Comparison of ENCODE assay signal across 9 cellular contexts in the genomic region with DNA sequence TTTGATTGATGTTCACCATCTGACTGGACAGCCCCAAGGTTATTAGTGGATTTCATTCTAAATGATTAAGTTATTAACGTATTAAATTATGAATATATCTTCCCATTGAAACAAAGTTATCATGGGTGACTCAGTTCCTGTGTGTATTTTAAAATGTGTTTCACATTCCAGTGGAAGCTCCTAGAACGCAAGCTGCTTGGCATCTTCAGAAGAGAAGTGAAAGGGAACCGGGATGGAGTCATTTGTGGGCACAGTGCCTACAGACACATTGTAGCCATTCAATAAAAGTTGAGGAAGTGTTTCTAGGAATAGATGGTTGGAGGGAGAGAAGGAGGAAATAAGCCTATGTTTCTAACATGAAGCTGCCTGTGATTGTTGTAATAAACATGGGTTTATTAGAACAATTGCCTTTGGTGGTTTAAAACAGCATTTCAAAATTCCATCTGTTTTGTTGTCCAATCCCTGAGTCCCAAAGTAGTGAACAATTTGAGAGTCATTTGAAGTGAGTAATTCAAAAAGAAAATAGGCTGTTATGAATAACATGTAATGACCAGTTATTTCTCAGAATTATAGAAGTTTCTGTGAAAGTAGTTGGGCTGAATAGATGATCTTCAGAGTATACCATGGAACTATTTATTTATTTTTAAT.
DNase-seq lines count a peak whose midpoint lies in the region; ATAC-seq, FAIRE-seq and TF ChIP-seq lines count a peak whose summit lies in the region.
"Had no signal": no experiment of that assay in that cellular context is flagged by ENCODE, and none has a peak within 500 bp of the region (broad histone marks: within the 10 kb centered on the region; RNA-seq: fewer than 3 reads in every experiment).

No MANE protein-coding gene starts in this region.

- TF ChIP-seq POLR2A in right lobe of liver (IDR thresholded peaks at IDR 0.05) (no peak), HepG2 (IDR thresholded peaks at IDR 0.05; ENCODE audit: insufficient read depth in 1 of 2, low read depth in 2 of 2, low read length in 2 of 2) (no peak)

- DNase-seq in right lobe of liver (peak in 1 of 3 donors; percentile 42), HepG2 (ENCODE audit: low spot score) (no peak), colonic mucosa (peak; percentile 64), left lobe of liver (ENCODE audit: low spot score) (no peak), SIG-M5 (lab: John Stamatoyannopoulos, UW) (no peak)
- DNase-seq: activated naive CD4-positive, alpha-beta T cell treated with anti-CD3 and anti-CD28 coated beads, Interleukin-2, amount 50 U/mL, for 16 hours had no signal

- TF ChIP-seq CTCF in right lobe of liver (IDR thresholded peaks at IDR 0.05) (no peak), HepG2 (CRISPR knock-in tag; IDR thresholded peaks at IDR 0.05) (no peak), colonic mucosa (IDR thresholded peaks at IDR 0.05) (no peak)

- WGBS in right lobe of liver (ENCODE audit: insufficient coverage, low coverage, low lambda C conversion rate, missing lambda C conversion rate), result 39% methylated on average over 3 of the region's 3 CpGs
- 99% methylated on average over 3 of the region's 3 CpGs for WGBS in HepG2 (ENCODE audit: low lambda C conversion rate)

- H3K4me1 ChIP-seq in right lobe of liver (no peaks in the 10 kb centered on the region), HepG2 (ENCODE audit: insufficient read depth, low read length) (no peaks in the 10 kb centered on the region), colonic mucosa (no peaks in the 10 kb centered on the region)

- H3K36me3 ChIP-seq in right lobe of liver (no peaks in the 10 kb centered on the region), HepG2 (replicated peaks in 1 of 2; ENCODE audit: control insufficient read depth in 1 of 2, insufficient read depth in 2 of 2, low read length in 2 of 2) (peaks cover 4 to 20% of the 10 kb centered on the region in 2 experiments; a peak in 4 of 5 replicates), colonic mucosa (no peaks in the 10 kb centered on the region)

- BruUV-seq in HepG2 (replicated peaks; lab: Mats Ljungman, UMichigan), result no TSS peak

- H2AFZ ChIP-seq in HepG2 (ENCODE audit: low read length), result no peak overlapping the region

- no peak overlapping the region for H3K4me3 ChIP-seq in right lobe of liver
- H3K4me3 ChIP-seq in HepG2 (replicated peaks in 1 of 3; ENCODE audit: insufficient read depth in 1 of 3, low read depth in 2 of 3, low read length in 3 of 3), result no peak overlapping the region
- H3K4me3 ChIP-seq in colonic mucosa, result no peak overlapping the region

- no peak for FAIRE-seq in HepG2 (lab: Jason Lieb, UNC)

- H3K27me3 ChIP-seq in right lobe of liver (no peaks in the 10 kb centered on the region), HepG2 (ENCODE audit: control insufficient read depth in 1 of 2, insufficient read depth in 2 of 2, low read length in 2 of 2) (no peaks in the 10 kb centered on the region), colonic mucosa (no peaks in the 10 kb centered on the region)

- H3K4me2 ChIP-seq in HepG2 (ENCODE audit: low read depth, low read length), result no peak overlapping the region

- H3K9me3 ChIP-seq in right lobe of liver (no peaks in the 10 kb centered on the region), HepG2 (ENCODE audit: low read length) (no peaks in the 10 kb centered on the region), colonic mucosa (no peaks in the 10 kb centered on the region)

- POLR2A ChIA-PET in HepG2 (lab: Yijun Ruan, JAX), result no interaction called here

- peak overlapping the region in 1 of 3 donors; percentile 18 for H3K27ac ChIP-seq in right lobe of liver
- no peak overlapping the region for H3K27ac ChIP-seq in HepG2 (ENCODE audit: extremely low read length, insufficient read depth, low read length)
- no peak overlapping the region for H3K27ac ChIP-seq in colonic mucosa

- intact Hi-C loops in right lobe of liver (cut with DNase I), result no loop called here
- intact Hi-C loops in HepG2 (cut with micrococcal nuclease; ENCODE audit: unreplicated experiment), result no loop called here
- intact Hi-C loops in colonic mucosa (cut with DNase I), result no loop called here

- ATAC-seq in right lobe of liver (peak; percentile 53 to 90 (median 69)), HepG2 (no peak), left lobe of liver (peak; percentile 39), GM21367 (IDR thresholded peaks at IDR 0.05; ENCODE audit: unreplicated experiment) (no peak), HG02798 (IDR thresholded peaks at IDR 0.05; ENCODE audit: poor library complexity, unreplicated experiment) (no peak), HG02970 (IDR thresholded peaks at IDR 0.05; ENCODE audit: low FRiP score, unreplicated experiment) (no peak)

- TF ChIP-seq EP300 in HepG2 (IDR thresholded peaks at IDR 0.05; ENCODE audit: low read depth in 2 of 2, low read length in 2 of 2) (no peak), HepG2 (CRISPR knock-in tag; IDR thresholded peaks at IDR 0.05; ENCODE audit: borderline replicate concordance) (no peak)

- H3K79me2 ChIP-seq in HepG2 (ENCODE audit: insufficient read depth, low read length), result peaks cover 3% of the 10 kb centered on the region

- in situ Hi-C loops in HepG2 (cut with HindIII; ENCODE audit: extremely low pct_ligation_motif_present, low pct_unique_long_range_greater_than_20kb), result no loop called here

- no peak overlapping the region for H3K9ac ChIP-seq in HepG2 (ENCODE audit: insufficient read depth, low read depth, low read length)
- H3K9ac ChIP-seq in colonic mucosa (ENCODE audit: low read depth in 2 of 2, low read length in 2 of 2), result no peak overlapping the region

- CTCF ChIA-PET in HepG2 (lab: Yijun Ruan, JAX; ENCODE audit: low intra/inter-chr PET ratio, low total read pairs), result no interaction called here

- no peaks in the 10 kb centered on the region for H4K20me1 ChIP-seq in HepG2 (ENCODE audit: insufficient read depth, low read length)

- no peak for TF ChIP-seq RAD21 in HepG2 (CRISPR knock-in tag; IDR thresholded peaks at IDR 0.05)

TF ChIP-seq in HepG2, 621 proteins besides CTCF, POLR2A, EP300 and RAD21 (continues in another document):
- TF ChIP-seq XBP1 (CRISPR knock-in tag; IDR thresholded peaks at IDR 0.05) (no peak), ZNF432 (CRISPR knock-in tag; IDR thresholded peaks at IDR 0.05; ENCODE audit: borderline replicate concordance) (no peak), RBAK (CRISPR knock-in tag; IDR thresholded peaks at IDR 0.05) (no peak), ZNF7 (CRISPR knock-in tag; IDR thresholded peaks at IDR 0.05) (no peak), ZKSCAN8 (CRISPR knock-in tag; IDR thresholded peaks at IDR 0.05; ENCODE audit: borderline replicate concordance) (no peak), KMT2A (CRISPR knock-in tag; IDR thresholded peaks at IDR 0.05) (no peak), ZNF253 (CRISPR knock-in tag; IDR thresholded peaks at IDR 0.05; ENCODE audit: borderline replicate concordance) (no peak), ZFP37 (CRISPR knock-in tag; IDR thresholded peaks at IDR 0.05; ENCODE audit: borderline replicate concordance) (no peak), ZBTB20 (CRISPR knock-in tag; IDR thresholded peaks at IDR 0.05; ENCODE audit: borderline replicate concordance, low read depth) (no peak), ZNF547 (CRISPR knock-in tag; IDR thresholded peaks at IDR 0.05) (no peak)
- TF ChIP-seq, protein P1, sequence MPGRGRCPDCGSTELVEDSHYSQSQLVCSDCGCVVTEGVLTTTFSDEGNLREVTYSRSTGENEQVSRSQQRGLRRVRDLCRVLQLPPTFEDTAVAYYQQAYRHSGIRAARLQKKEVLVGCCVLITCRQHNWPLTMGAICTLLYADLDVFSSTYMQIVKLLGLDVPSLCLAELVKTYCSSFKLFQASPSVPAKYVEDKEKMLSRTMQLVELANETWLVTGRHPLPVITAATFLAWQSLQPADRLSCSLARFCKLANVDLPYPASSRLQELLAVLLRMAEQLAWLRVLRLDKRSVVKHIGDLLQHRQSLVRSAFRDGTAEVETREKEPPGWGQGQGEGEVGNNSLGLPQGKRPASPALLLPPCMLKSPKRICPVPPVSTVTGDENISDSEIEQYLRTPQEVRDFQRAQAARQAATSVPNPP (CRISPR knock-in tag; IDR thresholded peaks at IDR 0.05), result no peak
- TF ChIP-seq, protein P2, sequence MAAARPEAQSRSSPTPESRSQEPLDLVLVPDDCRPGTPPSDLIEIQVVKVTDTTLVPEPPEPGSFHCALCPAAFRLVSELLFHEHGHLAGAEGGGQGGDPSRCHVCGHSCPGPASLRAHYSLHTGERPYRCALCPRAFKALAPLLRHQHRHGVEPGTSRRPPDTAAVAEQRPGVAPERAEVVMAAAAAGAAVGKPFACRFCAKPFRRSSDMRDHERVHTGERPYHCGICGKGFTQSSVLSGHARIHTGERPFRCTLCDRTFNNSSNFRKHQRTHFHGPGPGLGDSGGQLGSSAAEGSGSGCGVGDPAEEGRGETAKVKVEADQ (CRISPR knock-in tag; IDR thresholded peaks at IDR 0.05; ENCODE audit: borderline replicate concordance), result no peak
- TF ChIP-seq, protein P3, sequence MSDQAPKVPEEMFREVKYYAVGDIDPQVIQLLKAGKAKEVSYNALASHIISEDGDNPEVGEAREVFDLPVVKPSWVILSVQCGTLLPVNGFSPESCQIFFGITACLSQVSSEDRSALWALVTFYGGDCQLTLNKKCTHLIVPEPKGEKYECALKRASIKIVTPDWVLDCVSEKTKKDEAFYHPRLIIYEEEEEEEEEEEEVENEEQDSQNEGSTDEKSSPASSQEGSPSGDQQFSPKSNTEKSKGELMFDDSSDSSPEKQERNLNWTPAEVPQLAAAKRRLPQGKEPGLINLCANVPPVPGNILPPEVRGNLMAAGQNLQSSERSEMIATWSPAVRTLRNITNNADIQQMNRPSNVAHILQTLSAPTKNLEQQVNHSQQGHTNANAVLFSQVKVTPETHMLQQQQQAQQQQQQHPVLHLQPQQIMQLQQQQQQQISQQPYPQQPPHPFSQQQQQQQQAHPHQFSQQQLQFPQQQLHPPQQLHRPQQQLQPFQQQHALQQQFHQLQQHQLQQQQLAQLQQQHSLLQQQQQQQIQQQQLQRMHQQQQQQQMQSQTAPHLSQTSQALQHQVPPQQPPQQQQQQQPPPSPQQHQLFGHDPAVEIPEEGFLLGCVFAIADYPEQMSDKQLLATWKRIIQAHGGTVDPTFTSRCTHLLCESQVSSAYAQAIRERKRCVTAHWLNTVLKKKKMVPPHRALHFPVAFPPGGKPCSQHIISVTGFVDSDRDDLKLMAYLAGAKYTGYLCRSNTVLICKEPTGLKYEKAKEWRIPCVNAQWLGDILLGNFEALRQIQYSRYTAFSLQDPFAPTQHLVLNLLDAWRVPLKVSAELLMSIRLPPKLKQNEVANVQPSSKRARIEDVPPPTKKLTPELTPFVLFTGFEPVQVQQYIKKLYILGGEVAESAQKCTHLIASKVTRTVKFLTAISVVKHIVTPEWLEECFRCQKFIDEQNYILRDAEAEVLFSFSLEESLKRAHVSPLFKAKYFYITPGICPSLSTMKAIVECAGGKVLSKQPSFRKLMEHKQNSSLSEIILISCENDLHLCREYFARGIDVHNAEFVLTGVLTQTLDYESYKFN (CRISPR knock-in tag; conservative IDR thresholded peaks at IDR 0.05), result no peak

Comparison
In these comparisons a context has a peak if more than half of its experiments do, and no peak if none do; other contexts are left out.
1. ATAC-seq: peak in right lobe of liver (4 of 4) and left lobe of liver (single experiment); none in HepG2 (single experiment), GM21367 (single experiment), HG02798 (single experiment) and HG02970 (single experiment).